ENCODE assay signal across 8 cellular contexts in the genomic region with DNA sequence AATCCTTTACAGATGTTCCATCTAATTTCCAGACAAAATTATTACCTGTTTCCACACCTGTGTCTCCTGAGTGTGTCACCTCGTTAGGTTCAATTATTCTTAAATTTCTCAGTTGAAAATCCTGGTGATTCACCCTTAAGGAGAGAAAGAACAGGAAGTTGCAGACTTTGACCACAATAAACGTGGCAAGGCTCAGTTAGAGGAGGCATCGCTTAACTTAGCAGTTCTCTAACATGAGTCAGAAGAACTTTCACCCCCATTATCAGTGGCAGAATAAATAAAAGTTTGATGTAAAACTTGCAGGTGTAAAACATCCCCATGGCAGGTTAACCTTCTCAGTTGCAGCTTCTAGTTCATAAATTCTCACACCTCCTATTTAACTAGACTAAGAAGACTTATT. TPM values are rescaled to one million over a fixed set of nuclear protein-coding genes. Genes with fewer than 3 reads are reported as not detected.
DNase-seq lines count a peak whose midpoint lies in the region; ATAC-seq and TF ChIP-seq lines count a peak whose summit lies in the region.

No MANE protein-coding gene starts in this region.

- no peaks in the 10 kb centered on the region for H3K9me2 ChIP-seq in OCI-LY1 (ENCODE audit: low read depth, low read length)

- no peaks in the 10 kb centered on the region for H4K20me1 ChIP-seq in OCI-LY1 (ENCODE audit: insufficient read depth, low read length)

- WGBS in gastroesophageal sphincter (ENCODE audit: low coverage in 1 of 2), 2 donors, result 20 to 51% methylated on average over 3 of the region's 3 CpGs

- ATAC-seq in GM21423 (IDR thresholded peaks at IDR 0.05; ENCODE audit: unreplicated experiment), result peak; percentile 24
- ATAC-seq in gastroesophageal sphincter, result no peak
- no peak for ATAC-seq in HG03520 (IDR thresholded peaks at IDR 0.05; ENCODE audit: unreplicated experiment)

- peak overlapping the region; percentile 1; the same call in 1 of the 2 replicates for H3K9ac ChIP-seq in OCI-LY1 (ENCODE audit: low read length)
- H3K9ac ChIP-seq in mucosa of stomach (ENCODE audit: low read length), result peak overlapping the region; percentile 42

- H3F3A ChIP-seq in OCI-LY1 (ENCODE audit: insufficient read depth, low read length), result 0 out of 2 replicates have a peak, but pooled peaks cover 7% of the 10 kb centered on the region

- TF ChIP-seq CTCF in OCI-LY1 (IDR thresholded peaks at IDR 0.05; ENCODE audit: low read length) (no peak), ascending aorta (IDR thresholded peaks at IDR 0.05) (no peak), gastroesophageal sphincter (IDR thresholded peaks at IDR 0.05) (no peak)

- intact Hi-C loops in ascending aorta (cut with DNase I), result no loop called here

- TF ChIP-seq EP300 in gastroesophageal sphincter (IDR thresholded peaks at IDR 0.05), result no peak

- DNase-seq in ACHN (peak; percentile 95), ascending aorta (ENCODE audit: low spot score in 2 of 2) (no peak), NCI-H1092 (lab: John Stamatoyannopoulos, UW) (no peak)

- H3K9me3 ChIP-seq in OCI-LY1 (ENCODE audit: low read length) (no peaks in the 10 kb centered on the region), ascending aorta (no peaks in the 10 kb centered on the region), mucosa of stomach (ENCODE audit: control insufficient read depth, low read length) (no peaks in the 10 kb centered on the region), gastroesophageal sphincter (no peaks in the 10 kb centered on the region)

- peak overlapping the region; percentile 72 for H3K27ac ChIP-seq in OCI-LY1 (ENCODE audit: low read depth, low read length, poor library complexity, severe bottlenecking)
- H3K27ac ChIP-seq in ascending aorta, result peak overlapping the region; percentile 1 to 47
- no peak overlapping the region for H3K27ac ChIP-seq in gastroesophageal sphincter

- H3K27me3 ChIP-seq in OCI-LY1 (ENCODE audit: insufficient read depth, low read length) (no peaks in the 10 kb centered on the region), ascending aorta (no peaks in the 10 kb centered on the region), mucosa of stomach (ENCODE audit: control insufficient read depth, insufficient read depth, low read length) (no peaks in the 10 kb centered on the region), gastroesophageal sphincter (no peaks in the 10 kb centered on the region)

- no peak overlapping the region for H2AFZ ChIP-seq in OCI-LY1 (ENCODE audit: low read length)

- peak overlapping the region; percentile 33 for H3K4me2 ChIP-seq in OCI-LY1 (ENCODE audit: low read length)

- H3K4me3 ChIP-seq in OCI-LY1 (ENCODE audit: low read depth, low read length, poor library complexity, severe bottlenecking) (peak overlapping the region; percentile 1), ascending aorta (no peak overlapping the region), mucosa of stomach (ENCODE audit: low read length) (no peak overlapping the region), gastroesophageal sphincter (no peak overlapping the region)

- in situ Hi-C loops in ACHN (cut with HindIII; ENCODE audit: low pct_ligation_motif_present, low pct_unique_long_range_greater_than_20kb, low sequenced_read_pairs), result no loop called here

- H3K4me1 ChIP-seq in OCI-LY1 (ENCODE audit: insufficient read depth, low read length, severe bottlenecking) (peaks cover 67% of the 10 kb centered on the region), ascending aorta (peaks cover 4 to 26% of the 10 kb centered on the region in 2 donors), mucosa of stomach (ENCODE audit: control insufficient read depth, insufficient read depth, low read length) (peaks cover 41% of the 10 kb centered on the region), gastroesophageal sphincter (peaks cover 4 to 23% (median 5%) of the 10 kb centered on the region in 3 donors)

- H3K79me2 ChIP-seq in OCI-LY1 (ENCODE audit: insufficient read depth, low read length), result peaks cover 45% of the 10 kb centered on the region

- TF ChIP-seq POLR2A in gastroesophageal sphincter (IDR thresholded peaks at IDR 0.05), result no peak

- peaks cover 49% of the 10 kb centered on the region for H3K36me3 ChIP-seq in OCI-LY1 (ENCODE audit: insufficient read depth, low read length)
- no peaks in the 10 kb centered on the region for H3K36me3 ChIP-seq in ascending aorta
- H3K36me3 ChIP-seq in mucosa of stomach (ENCODE audit: control insufficient read depth, insufficient read depth, low read length), result no peaks in the 10 kb centered on the region
- H3K36me3 ChIP-seq in gastroesophageal sphincter, result peaks cover 0 to 22% of the 10 kb centered on the region in 2 donors

RNA-seq across cellular contexts. Expression of a gene that starts 8.3 kb away (rescaled TPM):
- total RNA-seq in ascending aorta (212 TPM), gastroesophageal sphincter (10 to 100 TPM; 35.5 to 58.0 (median 52.1) TPM)

Comparison
In these comparisons a context has a peak if more than half of its experiments do, and no peak if none do; other contexts are left out.
1. H3K27ac ChIP-seq: peak in OCI-LY1 (single experiment) and ascending aorta (2 of 2); none in gastroesophageal sphincter (0 of 4).